Comparison of ENCODE assay signal across 19 cellular contexts in genomic region chr1:182493063-182493462, GRCh38. TPM values are rescaled to one million over a fixed set of nuclear protein-coding genes. Genes with fewer than 3 reads are reported as not detected.
DNase-seq lines count a peak whose midpoint lies in the region; ATAC-seq and TF ChIP-seq lines count a peak whose summit lies in the region.
"Had no signal": no experiment of that assay in that cellular context is flagged by ENCODE, and none has a peak within 500 bp of the region (broad histone marks: within the 10 kb centered on the region; RNA-seq: fewer than 3 reads in every experiment).

No MANE protein-coding gene starts in this region.

- no peaks in the 10 kb centered on the region for H3K9me3 Mint-ChIP-seq in naive thymus-derived CD4-positive, alpha-beta T cell
- peaks cover 5% of the 10 kb centered on the region for H3K9me3 Mint-ChIP-seq in WTC11
- H3K9me3 Mint-ChIP-seq: HFFc6 had no signal

- intact Hi-C loops in naive thymus-derived CD4-positive, alpha-beta T cell (cut with micrococcal nuclease), result no loop called here
- intact Hi-C loops in posterior cingulate gyrus (cut with DNase I), result no loop called here

- H3K36me3 ChIP-seq in naive thymus-derived CD4-positive, alpha-beta T cell (ENCODE audit: control insufficient read depth in 2 of 3, insufficient read depth in 3 of 3, low read length in 3 of 3), result no peaks in the 10 kb centered on the region

- H3K4me3 Mint-ChIP-seq in naive thymus-derived CD4-positive, alpha-beta T cell, result no peak overlapping the region
- no peak overlapping the region for H3K4me3 Mint-ChIP-seq in WTC11
- H3K4me3 Mint-ChIP-seq: CD4-positive, CD25-positive, alpha-beta regulatory T cell; HFFc6 had no signal

- no peaks in the 10 kb centered on the region for H3K36me3 Mint-ChIP-seq in naive thymus-derived CD4-positive, alpha-beta T cell
- H3K36me3 Mint-ChIP-seq in WTC11, result no peaks in the 10 kb centered on the region
- H3K36me3 Mint-ChIP-seq: CD4-positive, CD25-positive, alpha-beta regulatory T cell had no signal

- no peak overlapping the region for H3K27ac Mint-ChIP-seq in naive thymus-derived CD4-positive, alpha-beta T cell
- no peak overlapping the region for H3K27ac Mint-ChIP-seq in WTC11
- H3K27ac Mint-ChIP-seq: CD4-positive, CD25-positive, alpha-beta regulatory T cell; HFFc6 had no signal

- no peak for TF ChIP-seq CTCF in WTC11 (IDR thresholded peaks at IDR 0.05)

- no peak overlapping the region for H3K4me3 ChIP-seq in naive thymus-derived CD4-positive, alpha-beta T cell (ENCODE audit: low read length)
- H3K4me3 ChIP-seq: K562 had no signal

- no peaks in the 10 kb centered on the region for H3K27me3 ChIP-seq in naive thymus-derived CD4-positive, alpha-beta T cell (ENCODE audit: control insufficient read depth in 2 of 2, insufficient read depth in 2 of 2, low read length in 2 of 2)

- H3K27me3 Mint-ChIP-seq in naive thymus-derived CD4-positive, alpha-beta T cell, result peaks cover 0 to 5% (median 3%) of the 10 kb centered on the region in 5 donors
- no peaks in the 10 kb centered on the region; the same call in 1 of the 2 replicates for H3K27me3 Mint-ChIP-seq in WTC11 (ENCODE audit: low read depth)

- H3K9me3 ChIP-seq in naive thymus-derived CD4-positive, alpha-beta T cell (ENCODE audit: control insufficient read depth in 2 of 3, low read length in 3 of 3), result no peaks in the 10 kb centered on the region

- no peaks in the 10 kb centered on the region for H3K4me1 ChIP-seq in naive thymus-derived CD4-positive, alpha-beta T cell (ENCODE audit: control insufficient read depth in 2 of 2, insufficient read depth in 2 of 2, low read length in 2 of 2)

- ATAC-seq in naive thymus-derived CD4-positive, alpha-beta T cell, result peak; percentile 64
- no peak for ATAC-seq in WTC11
- ATAC-seq: K562 had no signal

- CTCF ChIA-PET in naive thymus-derived CD4-positive, alpha-beta T cell (lab: Charles Lee), result no interaction called here
- CTCF ChIA-PET in WTC11 (lab: Charles Lee), result no interaction called here

- POLR2A ChIA-PET in naive thymus-derived CD4-positive, alpha-beta T cell (lab: Charles Lee), result no interaction called here
- POLR2A ChIA-PET in WTC11 (lab: Charles Lee), result no interaction called here

- H3K27ac ChIP-seq in naive thymus-derived CD4-positive, alpha-beta T cell (ENCODE audit: low read depth, low read length), result no peak overlapping the region
- H3K27ac ChIP-seq: HL-60 had no signal

- H3K4me1 Mint-ChIP-seq in naive thymus-derived CD4-positive, alpha-beta T cell, result peaks cover 0 to 2% (median 0%) of the 10 kb centered on the region in 7 donors
- no peaks in the 10 kb centered on the region for H3K4me1 Mint-ChIP-seq in WTC11

- DNase-seq in GF-D8 (lab: John Stamatoyannopoulos, UW) (peak; percentile 12), NOMO-1 (lab: John Stamatoyannopoulos, UW; ENCODE audit: unreplicated experiment in 2 of 2) (peak; percentile 65 to 82), SKM-1 (lab: John Stamatoyannopoulos, UW; ENCODE audit: unreplicated experiment) (peak; percentile 65), cortex of kidney (lab: John Stamatoyannopoulos, UW) (no peak), NCI-H187 (lab: John Stamatoyannopoulos, UW) (no peak), WTC11 (ENCODE audit: low spot score) (no peak), posterior cingulate gyrus (no peak)
- no peak for DNase-seq in naive thymus-derived CD4-positive, alpha-beta T cell
- DNase-seq: CD4-positive, CD25-positive, alpha-beta regulatory T cell; DMS79 treated with DMSO at 0.1 percent for 48 hours; HFFc6; NCI-H2029; NCI-H510A; Right ventricle myocardium superior had no signal

TF ChIP-seq in WTC11, 78 proteins besides CTCF, POLR2A, EP300 and RAD21 (continues in another document):
- TF ChIP-seq ZNF512 (CRISPR knock-in tag; IDR thresholded peaks at IDR 0.05; ENCODE audit: borderline replicate concordance) (no peak), ARID4B (CRISPR knock-in tag; IDR thresholded peaks at IDR 0.05; ENCODE audit: borderline replicate concordance) (no peak), PRRX2 (CRISPR knock-in tag; IDR thresholded peaks at IDR 0.05) (no peak), MYBL2 (CRISPR knock-in tag; IDR thresholded peaks at IDR 0.05) (no peak), ZNF425 (CRISPR knock-in tag; conservative IDR thresholded peaks at IDR 0.05) (no peak), TCF7 (CRISPR knock-in tag; IDR thresholded peaks at IDR 0.05; ENCODE audit: low read depth) (no peak), NR2C2 (CRISPR knock-in tag; IDR thresholded peaks at IDR 0.05) (no peak), SMAD3 (CRISPR knock-in tag; IDR thresholded peaks at IDR 0.05; ENCODE audit: borderline replicate concordance) (no peak)
- TF ChIP-seq, protein P1, sequence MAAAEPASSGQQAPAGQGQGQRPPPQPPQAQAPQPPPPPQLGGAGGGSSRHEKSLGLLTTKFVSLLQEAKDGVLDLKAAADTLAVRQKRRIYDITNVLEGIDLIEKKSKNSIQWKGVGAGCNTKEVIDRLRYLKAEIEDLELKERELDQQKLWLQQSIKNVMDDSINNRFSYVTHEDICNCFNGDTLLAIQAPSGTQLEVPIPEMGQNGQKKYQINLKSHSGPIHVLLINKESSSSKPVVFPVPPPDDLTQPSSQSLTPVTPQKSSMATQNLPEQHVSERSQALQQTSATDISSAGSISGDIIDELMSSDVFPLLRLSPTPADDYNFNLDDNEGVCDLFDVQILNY (CRISPR knock-in tag; IDR thresholded peaks at IDR 0.05), result no peak
- TF ChIP-seq, protein P2, sequence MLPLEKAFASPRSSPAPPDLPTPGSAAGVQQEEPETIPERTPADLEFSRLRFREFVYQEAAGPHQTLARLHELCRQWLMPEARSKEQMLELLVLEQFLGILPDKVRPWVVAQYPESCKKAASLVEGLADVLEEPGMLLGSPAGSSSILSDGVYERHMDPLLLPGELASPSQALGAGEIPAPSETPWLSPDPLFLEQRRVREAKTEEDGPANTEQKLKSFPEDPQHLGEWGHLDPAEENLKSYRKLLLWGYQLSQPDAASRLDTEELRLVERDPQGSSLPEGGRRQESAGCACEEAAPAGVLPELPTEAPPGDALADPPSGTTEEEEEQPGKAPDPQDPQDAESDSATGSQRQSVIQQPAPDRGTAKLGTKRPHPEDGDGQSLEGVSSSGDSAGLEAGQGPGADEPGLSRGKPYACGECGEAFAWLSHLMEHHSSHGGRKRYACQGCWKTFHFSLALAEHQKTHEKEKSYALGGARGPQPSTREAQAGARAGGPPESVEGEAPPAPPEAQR (CRISPR knock-in tag; IDR thresholded peaks at IDR 0.05), result no peak

RNA-seq across cellular contexts. Expression of gene RGSL1, which starts 43.1 kb away (rescaled TPM):
- total RNA-seq in naive thymus-derived CD4-positive, alpha-beta T cell, result not detected
- polyA plus RNA-seq in naive thymus-derived CD4-positive, alpha-beta T cell, result not detected
- not detected in 3 replicates for total RNA-seq in WTC11 (2021)
- total RNA-seq: CD4-positive, CD25-positive, alpha-beta regulatory T cell; H4; HFFc6; K562; M059J; Right ventricle myocardium superior had no signal
- polyA plus RNA-seq: AG04450; CD4-positive, CD25-positive, alpha-beta regulatory T cell had no signal

Comparison
In these comparisons a context has a peak if more than half of its experiments do, and no peak if none do; other contexts are left out.
1. DNase-seq: peak in GF-D8 (single experiment), NOMO-1 (2 of 2) and SKM-1 (single experiment); none in naive thymus-derived CD4-positive, alpha-beta T cell (0 of 9), cortex of kidney (single experiment), NCI-H187 (0 of 2), WTC11 (single experiment) and posterior cingulate gyrus (0 of 10).